22 cellular contexts compared by ENCODE assay signal in genomic region chr18:35610724-35611123, GRCh38. TPM values are rescaled to one million over a fixed set of nuclear protein-coding genes. Genes with fewer than 3 reads are reported as not detected.
DNase-seq lines count a peak whose midpoint lies in the region; ATAC-seq, FAIRE-seq and TF ChIP-seq lines count a peak whose summit lies in the region.
"Had no signal": no experiment of that assay in that cellular context is flagged by ENCODE, and none has a peak within 500 bp of the region (broad histone marks: within the 10 kb centered on the region; RNA-seq: fewer than 3 reads in every experiment).

No MANE protein-coding gene starts in this region.

- CTCF ChIA-PET in Panc1 (lab: Charles Lee) = no interaction called here

- H3K9ac ChIP-seq in kidney (ENCODE audit: low read length in 2 of 2) = no peak overlapping the region

- peak; percentile 30 for FAIRE-seq in kidney (lab: Jason Lieb, UNC)
- FAIRE-seq: GM12891 had no signal

- H3K4me1 ChIP-seq in cardiac muscle cell (ENCODE audit: low read depth) = peaks cover 43% of the 10 kb centered on the region
- peaks cover 6% of the 10 kb centered on the region for H3K4me1 ChIP-seq in right cardiac atrium (ENCODE audit: control insufficient read depth, insufficient read depth, low read length)
- H3K4me1 ChIP-seq in Panc1 (ENCODE audit: control insufficient read depth, insufficient read depth, low read length) = peaks cover 82% of the 10 kb centered on the region
- no peaks in the 10 kb centered on the region for H3K4me1 ChIP-seq in kidney (ENCODE audit: control insufficient read depth in 1 of 2, insufficient read depth in 1 of 2, low read depth in 1 of 2, low read length in 2 of 2)
- H3K4me1 ChIP-seq in foreskin keratinocyte = peaks cover 6% of the 10 kb centered on the region
- H3K4me1 ChIP-seq: Caco-2 had no signal

- TF ChIP-seq CTCF in cardiac muscle cell (IDR thresholded peaks at IDR 0.05; ENCODE audit: low read depth, low read length) (no peak), Panc1 (IDR thresholded peaks at IDR 0.05) (no peak), kidney (IDR thresholded peaks at IDR 0.05; ENCODE audit: borderline replicate concordance, extremely low read depth, insufficient read depth) (no peak), foreskin keratinocyte (conservative IDR thresholded peaks at IDR 0.05) (no peak)

- no peak overlapping the region for H3K4me3 ChIP-seq in cardiac muscle cell
- H3K4me3 ChIP-seq in right cardiac atrium (ENCODE audit: low read length) = no peak overlapping the region
- no peak overlapping the region for H3K4me3 ChIP-seq in Panc1 (ENCODE audit: low read depth in 2 of 2, low read length in 2 of 2)
- H3K4me3 ChIP-seq in kidney (ENCODE audit: low read length in 2 of 2) = no peak overlapping the region
- H3K4me3 ChIP-seq: HAP-1, PC-9 had no signal

- ATAC-seq in right cardiac atrium (no peak), Panc1 (no peak), HG02884 (IDR thresholded peaks at IDR 0.05; ENCODE audit: unreplicated experiment) (no peak), foreskin keratinocyte (no peak)
- ATAC-seq: CD8-positive, alpha-beta T cell had no signal

- intact Hi-C loops in right cardiac atrium (cut with DNase I) = no loop called here
- intact Hi-C loops in Panc1 (cut with micrococcal nuclease; ENCODE audit: unreplicated experiment) = no loop called here
- intact Hi-C loops in kidney (cut with DNase I) = no loop called here

- in situ Hi-C loops in Panc1 (cut with HindIII; ENCODE audit: low pct_unique_long_range_greater_than_20kb, low sequenced_read_pairs) = no loop called here

- H3K9me3 ChIP-seq in cardiac muscle cell (ENCODE audit: low read depth) (no peaks in the 10 kb centered on the region), right cardiac atrium (ENCODE audit: control insufficient read depth, low read length) (no peaks in the 10 kb centered on the region), Panc1 (ENCODE audit: control insufficient read depth, insufficient read depth, low read depth, low read length) (no peaks in the 10 kb centered on the region), kidney (ENCODE audit: control insufficient read depth in 1 of 2, low read length in 2 of 2) (no peaks in the 10 kb centered on the region)
- H3K9me3 ChIP-seq: Caco-2, HAP-1 had no signal

- no TSS peak for BruUV-seq in Panc1 (replicated peaks; lab: Mats Ljungman, UMichigan)

- peak overlapping the region; percentile 25 for H3K27ac ChIP-seq in cardiac muscle cell
- H3K27ac ChIP-seq in right cardiac atrium (ENCODE audit: low read length) = no peak overlapping the region
- peak overlapping the region; percentile 55; the same call in 1 of the 2 replicates for H3K27ac ChIP-seq in Panc1 (ENCODE audit: low read length)
- no peak overlapping the region for H3K27ac ChIP-seq in kidney (ENCODE audit: low read depth in 2 of 2, low read length in 2 of 2)
- H3K27ac ChIP-seq in foreskin keratinocyte = no peak overlapping the region
- H3K27ac ChIP-seq: C4-2B, PC-9 had no signal

- DNase-seq in cardiac muscle cell (ENCODE audit: low read depth in 1 of 2, low spot score in 1 of 2) (peak in 1 of 2 donors; percentile 38), right cardiac atrium (no peak), Panc1 (ENCODE audit: low read depth, low spot score) (no peak), kidney (no peak), foreskin keratinocyte (no peak), GDM1 (lab: John Stamatoyannopoulos, UW) (no peak)
- DNase-seq: Caco-2; CD8-positive, alpha-beta T cell; EL; GF-D8; GOT3; HFFc6; NCI-H1092; NCI-H1417 treated with DMSO at 0.1 percent for 48 hours; NCI-H187; NCI-H524; PC-9; RPMI8226 had no signal

- POLR2A ChIA-PET in Panc1 (lab: Charles Lee) = no interaction called here

- H3K27me3 ChIP-seq in cardiac muscle cell = no peaks in the 10 kb centered on the region
- no peaks in the 10 kb centered on the region for H3K27me3 ChIP-seq in right cardiac atrium (ENCODE audit: control insufficient read depth, insufficient read depth)
- H3K27me3 ChIP-seq in Panc1 (ENCODE audit: control insufficient read depth, insufficient read depth, low read length) = no peaks in the 10 kb centered on the region
- H3K27me3 ChIP-seq in foreskin keratinocyte = no peaks in the 10 kb centered on the region

- H3K36me3 ChIP-seq in cardiac muscle cell (no peaks in the 10 kb centered on the region), Panc1 (ENCODE audit: control insufficient read depth, insufficient read depth, low read length) (no peaks in the 10 kb centered on the region), kidney (ENCODE audit: control insufficient read depth in 1 of 2, insufficient read depth in 2 of 2, low read length in 2 of 2) (no peaks in the 10 kb centered on the region)
- H3K36me3 ChIP-seq: HAP-1 had no signal

RNA-seq across cellular contexts. Expression of gene GALNT1, which starts 29.2 kb away (rescaled TPM):
- total RNA-seq in cardiac muscle cell = 47.4 and 49.4 TPM in 2 replicates
- polyA plus RNA-seq in cardiac muscle cell = 110 and 113 TPM in 2 replicates
- 10 to 100 TPM; 47.8 to 60.3 (median 56.2) TPM for total RNA-seq in right cardiac atrium
- polyA plus RNA-seq in right cardiac atrium = 17.8 TPM
- 147 TPM for total RNA-seq in Panc1 (2021; ENCODE audit: unreplicated experiment)
- 63.0 TPM for polyA plus RNA-seq in Panc1 (2012; ENCODE audit: insufficient read length)
- total RNA-seq in kidney = 59.3 TPM
- 11.8 TPM for polyA plus RNA-seq in kidney (ENCODE audit: insufficient read depth, low read depth, low replicate concordance)
- 60.0 and 60.7 TPM in 2 replicates for total RNA-seq in foreskin keratinocyte
- polyA plus RNA-seq in foreskin keratinocyte = 18.9 and 23.7 TPM in 2 replicates

Comparison
In these comparisons a context has a peak if more than half of its experiments do, and no peak if none do; other contexts are left out.
1. H3K27ac ChIP-seq: peak in cardiac muscle cell (single experiment) and Panc1 (single experiment); none in right cardiac atrium (single experiment), kidney (0 of 2) and foreskin keratinocyte (single experiment).